12 cellular contexts compared by ENCODE assay signal in the genomic region with DNA sequence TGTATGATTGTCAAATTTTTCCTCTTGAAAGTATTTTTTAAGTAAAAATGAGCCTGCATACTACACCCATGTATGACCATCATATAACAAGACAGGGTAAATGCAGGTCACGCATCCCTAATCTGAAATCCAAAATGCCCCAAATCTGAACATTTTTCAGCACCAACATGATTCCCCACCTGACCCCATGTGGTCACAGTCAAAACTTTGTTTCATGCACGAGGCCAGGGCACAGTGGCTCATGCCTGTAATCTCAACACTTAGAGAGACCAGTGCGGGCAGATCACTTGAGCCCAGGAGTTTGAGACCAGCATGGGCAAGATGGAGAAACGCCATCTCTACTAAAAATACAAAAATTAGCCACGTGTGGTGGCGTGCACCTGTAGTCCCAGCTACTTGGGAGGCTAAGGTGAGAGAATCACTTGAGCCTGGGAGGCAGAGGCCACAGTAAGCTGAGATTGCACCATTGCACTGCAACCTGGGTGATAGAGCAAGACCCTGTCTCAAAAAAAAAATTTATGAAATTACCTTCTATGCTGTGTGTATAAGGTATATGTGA.
A peak's percentile ranks its signal among the peaks of the same experiment; 100 is the strongest.
DNase-seq lines count a peak whose midpoint lies in the region; ATAC-seq and TF ChIP-seq lines count a peak whose summit lies in the region.
"Had no signal": no experiment of that assay in that cellular context is flagged by ENCODE, and none has a peak within 500 bp of the region (broad histone marks: within the 10 kb centered on the region; RNA-seq: fewer than 3 reads in every experiment).

No MANE protein-coding gene starts in this region.

- TF ChIP-seq POLR2A in Peyer's patch (IDR thresholded peaks at IDR 0.05): no peak

- no peak for TF ChIP-seq CTCF in Peyer's patch (IDR thresholded peaks at IDR 0.05)
- TF ChIP-seq CTCF in coronary artery (IDR thresholded peaks at IDR 0.05): no peak

- H3K27ac ChIP-seq in Peyer's patch: peak overlapping the region in 3 of 4 donors; percentile 64 to 71 (median 66)
- no peak overlapping the region for H3K27ac ChIP-seq in coronary artery

- no peaks in the 10 kb centered on the region for H3K9me3 ChIP-seq in Peyer's patch

- intact Hi-C loops in activated CD4-positive, alpha-beta T cell treated with anti-CD3 and anti-CD28 coated beads, Interleukin-2, amount 10 ng/mL, durations not matched to agents 24 days and 14 days (cut with micrococcal nuclease): loop anchor here (2.0 to 10.0 kb wide), 3 partner anchors 95 to 229 kb away; a partner anchor contains a TSS

- no peaks in the 10 kb centered on the region for H3K27me3 ChIP-seq in Peyer's patch

- H3K27me3 Mint-ChIP-seq in activated CD4-positive, alpha-beta T cell treated with anti-CD3 and anti-CD28 coated beads, Interleukin-2, amount 10 ng/mL, durations not matched to agents 24 days and 14 days: no peaks in the 10 kb centered on the region
- H3K27me3 Mint-ChIP-seq in central memory CD8-positive, alpha-beta T cell: no peaks in the 10 kb centered on the region

- H3K27ac Mint-ChIP-seq in activated CD4-positive, alpha-beta T cell treated with anti-CD3 and anti-CD28 coated beads, Interleukin-2, amount 10 ng/mL, durations not matched to agents 24 days and 14 days: peak overlapping the region; percentile 94
- H3K27ac Mint-ChIP-seq in central memory CD8-positive, alpha-beta T cell (ENCODE audit: low read depth): peak overlapping the region; percentile 96
- H3K27ac Mint-ChIP-seq in stimulated activated effector memory CD8-positive, alpha-beta T cell treated with anti-CD3 and anti-CD28 coated beads, Interleukin-12 subunit alpha, Interleukin-12 subunit beta, amount 100 ng/mL, for 72 hours: peak overlapping the region; percentile 96

- H3K9me3 Mint-ChIP-seq in activated CD4-positive, alpha-beta T cell treated with anti-CD3 and anti-CD28 coated beads, Interleukin-2, amount 10 ng/mL, durations not matched to agents 24 days and 14 days: peaks cover 3% of the 10 kb centered on the region
- no peaks in the 10 kb centered on the region for H3K9me3 Mint-ChIP-seq in central memory CD8-positive, alpha-beta T cell
- H3K9me3 Mint-ChIP-seq in stimulated activated effector memory CD8-positive, alpha-beta T cell treated with anti-CD3 and anti-CD28 coated beads, Interleukin-12 subunit alpha, Interleukin-12 subunit beta, amount 100 ng/mL, for 72 hours: no peaks in the 10 kb centered on the region

- peaks cover 61% of the 10 kb centered on the region for H3K4me1 Mint-ChIP-seq in activated CD4-positive, alpha-beta T cell treated with anti-CD3 and anti-CD28 coated beads, Interleukin-2, amount 10 ng/mL, durations not matched to agents 24 days and 14 days
- H3K4me1 Mint-ChIP-seq in central memory CD8-positive, alpha-beta T cell: peaks cover 81% of the 10 kb centered on the region
- H3K4me1 Mint-ChIP-seq in stimulated activated effector memory CD8-positive, alpha-beta T cell treated with anti-CD3 and anti-CD28 coated beads, Interleukin-12 subunit alpha, Interleukin-12 subunit beta, amount 100 ng/mL, for 72 hours: peaks cover 82% of the 10 kb centered on the region

- no peak for ATAC-seq in central memory CD8-positive, alpha-beta T cell (replicated peaks; ENCODE audit: extremely low read depth, poor library complexity, severe bottlenecking)
- ATAC-seq in stimulated activated effector memory CD8-positive, alpha-beta T cell treated with anti-CD3 and anti-CD28 coated beads, Interleukin-12 subunit alpha, Interleukin-12 subunit beta, amount 100 ng/mL, for 72 hours: peak; percentile 6

- DNase-seq in activated CD4-positive, alpha-beta T cell treated with anti-CD3 and anti-CD28 coated beads, Interleukin-2, amount 10 ng/mL, durations not matched to agents 24 days and 14 days: peak; percentile 70
- no peak for DNase-seq in activated CD4-positive, alpha-beta T cell treated with anti-CD3 and anti-CD28 coated beads for 1 hour
- no peak for DNase-seq in Peyer's patch
- no peak for DNase-seq in central memory CD8-positive, alpha-beta T cell (ENCODE audit: low spot score in 2 of 2)
- DNase-seq in stimulated activated effector memory CD8-positive, alpha-beta T cell treated with anti-CD3 and anti-CD28 coated beads, Interleukin-12 subunit alpha, Interleukin-12 subunit beta, amount 100 ng/mL, for 72 hours (ENCODE audit: low spot score in 2 of 2): peak in 1 of 2 donors; percentile 61
- DNase-seq in DMS153 treated with DMSO at 0.1 percent for 48 hours (lab: John Stamatoyannopoulos, UW; ENCODE audit: unreplicated experiment): no peak
- no peak for DNase-seq in coronary artery (ENCODE audit: low spot score)
- no peak for DNase-seq in NCI-H187 treated with DMSO at 0.1 percent for 48 hours (lab: John Stamatoyannopoulos, UW)
- DNase-seq: activated CD4-positive, CD25-positive, alpha-beta regulatory T cell treated with anti-CD3 and anti-CD28 coated beads, Interleukin-2, amount 50 U/mL, for 72 hours; posterior cingulate gyrus; Right ventricle myocardium superior; substantia nigra had no signal

- H3K4me3 ChIP-seq in Peyer's patch: no peak overlapping the region
- H3K4me3 ChIP-seq in coronary artery: no peak overlapping the region

- no peaks in the 10 kb centered on the region for H3K36me3 ChIP-seq in Peyer's patch

- peaks cover under 1 to 53% (median 15%) of the 10 kb centered on the region in 4 donors for H3K4me1 ChIP-seq in Peyer's patch

- peaks cover 26% of the 10 kb centered on the region for H3K36me3 Mint-ChIP-seq in activated CD4-positive, alpha-beta T cell treated with anti-CD3 and anti-CD28 coated beads, Interleukin-2, amount 10 ng/mL, durations not matched to agents 24 days and 14 days (ENCODE audit: low read depth)
- peaks cover 11% of the 10 kb centered on the region for H3K36me3 Mint-ChIP-seq in central memory CD8-positive, alpha-beta T cell (ENCODE audit: insufficient read depth)
- H3K36me3 Mint-ChIP-seq in stimulated activated effector memory CD8-positive, alpha-beta T cell treated with anti-CD3 and anti-CD28 coated beads, Interleukin-12 subunit alpha, Interleukin-12 subunit beta, amount 100 ng/mL, for 72 hours: peaks cover 14% of the 10 kb centered on the region

- H3K4me3 Mint-ChIP-seq in activated CD4-positive, alpha-beta T cell treated with anti-CD3 and anti-CD28 coated beads, Interleukin-2, amount 10 ng/mL, durations not matched to agents 24 days and 14 days: peak overlapping the region; percentile 81
- H3K4me3 Mint-ChIP-seq in central memory CD8-positive, alpha-beta T cell: peak overlapping the region; percentile 84
- H3K4me3 Mint-ChIP-seq in stimulated activated effector memory CD8-positive, alpha-beta T cell treated with anti-CD3 and anti-CD28 coated beads, Interleukin-12 subunit alpha, Interleukin-12 subunit beta, amount 100 ng/mL, for 72 hours: peak overlapping the region; percentile 75

Comparison
In these comparisons a context has a peak if more than half of its experiments do, and no peak if none do; other contexts are left out.
1. H3K27ac ChIP-seq: peak in Peyer's patch (3 of 4); none in coronary artery (0 of 2).
2. Peak in every context shown above with its lines, with median percentiles within 50 percentile points of each other: H3K27ac Mint-ChIP-seq and H3K4me3 Mint-ChIP-seq.